Comparison of ENCODE assay signal across 27 cellular contexts in genomic region chr12:93702707-93703305, GRCh38. TPM values are rescaled to one million over a fixed set of nuclear protein-coding genes. Genes with fewer than 3 reads are reported as not detected.
DNase-seq lines count a peak whose midpoint lies in the region; ATAC-seq, FAIRE-seq and TF ChIP-seq lines count a peak whose summit lies in the region.
"Had no signal": no experiment of that assay in that cellular context is flagged by ENCODE, and none has a peak within 500 bp of the region (broad histone marks: within the 10 kb centered on the region; RNA-seq: fewer than 3 reads in every experiment).

No MANE protein-coding gene starts in this region.

- no peak overlapping the region for H2BK20ac ChIP-seq in H9 (ENCODE audit: low read depth, low read length, poor library complexity, severe bottlenecking)

- H3K4me3 ChIP-seq in SK-N-SH (ENCODE audit: low read depth in 2 of 2, low read length in 1 of 2) (no peak overlapping the region), OCI-LY3 (ENCODE audit: low read length) (peak overlapping the region; percentile 52), endodermal cell (ENCODE audit: low read length) (peak overlapping the region; percentile 33), thoracic aorta (peak overlapping the region; percentile 36), body of pancreas (no peak overlapping the region)
- H3K4me3 ChIP-seq: SJCRH30 had no signal

- H2BK12ac ChIP-seq in H9 (ENCODE audit: insufficient read length, low read depth, low read length), result no peak overlapping the region

- no peak overlapping the region for H3K14ac ChIP-seq in H9 (ENCODE audit: insufficient read depth, low read length)

- H3K79me1 ChIP-seq in H9 (ENCODE audit: insufficient read depth, low read depth, low read length, poor library complexity, severe bottlenecking), result no peaks in the 10 kb centered on the region

- H3K4me2 ChIP-seq in SK-N-SH (peak overlapping the region; percentile 54; the same call in 1 of the 2 replicates), OCI-LY3 (ENCODE audit: low read length) (peak overlapping the region; percentile 66), H9 (ENCODE audit: insufficient read depth, insufficient read length, low read length) (no peak overlapping the region)

- H3K23ac ChIP-seq in H9 (ENCODE audit: insufficient read length, low read depth, low read length), result no peak overlapping the region

- no peaks in the 10 kb centered on the region for H3K23me2 ChIP-seq in H9 (ENCODE audit: insufficient read length, low read depth, low read length, poor library complexity, severe bottlenecking)

- H3K36me3 Mint-ChIP-seq in endodermal cell (ENCODE audit: low read depth) (no peaks in the 10 kb centered on the region), H9 (ENCODE audit: insufficient read depth in 1 of 3, low read depth in 3 of 3) (no peaks in the 10 kb centered on the region)
- H3K36me3 Mint-ChIP-seq: CD14-positive monocyte had no signal

- H3K27me3 ChIP-seq in SK-N-SH (ENCODE audit: insufficient read depth) (no peaks in the 10 kb centered on the region), OCI-LY3 (ENCODE audit: low read depth, low read length) (no peaks in the 10 kb centered on the region), endodermal cell (ENCODE audit: control insufficient read depth, insufficient read depth, low read length, poor library complexity, severe bottlenecking) (no peaks in the 10 kb centered on the region), thoracic aorta (replicated peaks; ENCODE audit: insufficient read depth) (no peaks in the 10 kb centered on the region), body of pancreas (no peaks in the 10 kb centered on the region), H9 (ENCODE audit: insufficient read depth, low read length) (no peaks in the 10 kb centered on the region)
- H3K27me3 ChIP-seq: BE2C, SJCRH30 had no signal

- no peaks in the 10 kb centered on the region for H3K9me3 Mint-ChIP-seq in endodermal cell
- no peaks in the 10 kb centered on the region for H3K9me3 Mint-ChIP-seq in H9
- H3K9me3 Mint-ChIP-seq: CD14-positive monocyte; CD8-positive, alpha-beta memory T cell; T-cell had no signal

- H4K91ac ChIP-seq in H9 (ENCODE audit: insufficient read length, low read depth, low read length), result no peak overlapping the region

- no peak for TF ChIP-seq EP300 in SK-N-SH (IDR thresholded peaks at IDR 0.05; ENCODE audit: borderline replicate concordance in 1 of 2, low read depth in 1 of 2, low read length in 1 of 2)

- POLR2A ChIA-PET in SK-N-SH (lab: Yijun Ruan, JAX), result no interaction called here

- H4K5ac ChIP-seq in H9 (ENCODE audit: insufficient read length, low read depth, low read length), result no peak overlapping the region

- 92% methylated on average over 3 of the region's 3 CpGs for WGBS in SK-N-SH (ENCODE audit: low lambda C conversion rate)
- WGBS in endodermal cell (ENCODE audit: insufficient coverage in 1 of 2, insufficient read length in 1 of 2), 2 experiments, result 97 to 100% methylated on average over 1 to 3 of the region's 3 CpGs
- WGBS in body of pancreas, 2 donors, result 59 to 66% methylated on average over 3 of the region's 3 CpGs
- whole genome bisulfite sequencing in H9 (ENCODE audit: extremely low coverage, insufficient read length, low lambda C conversion rate), result no CpG with 5 or more reads among the region's 3 CpGs

- TF ChIP-seq POLR2A in H54 (IDR thresholded peaks at IDR 0.05; ENCODE audit: low read depth, low read length), result no peak
- no peak for TF ChIP-seq POLR2A in body of pancreas (IDR thresholded peaks at IDR 0.05)

- H3K4ac ChIP-seq in H9 (ENCODE audit: low read depth, low read length), result no peak overlapping the region

- H2AK5ac ChIP-seq in H9 (ENCODE audit: insufficient read length, low read length), result no peak overlapping the region

- no peak for FAIRE-seq in H54 (lab: Jason Lieb, UNC)
- FAIRE-seq: HTR-8/SVneo had no signal

- no peak overlapping the region for H2BK5ac ChIP-seq in H9 (ENCODE audit: insufficient read length, low read length)

- H3K18ac ChIP-seq in H9 (ENCODE audit: insufficient read length, low read depth, low read length), result no peak overlapping the region

- H3K79me2 ChIP-seq in SK-N-SH (ENCODE audit: insufficient read depth) (0 out of 2 replicates have a peak, but pooled peaks cover 10% of the 10 kb centered on the region), OCI-LY3 (ENCODE audit: low read length) (no peaks in the 10 kb centered on the region), H9 (ENCODE audit: insufficient read depth, low read length) (no peaks in the 10 kb centered on the region)

- peak overlapping the region; percentile 0 for H3K4me3 Mint-ChIP-seq in endodermal cell
- no peak overlapping the region for H3K4me3 Mint-ChIP-seq in H9
- H3K4me3 Mint-ChIP-seq: CD14-positive monocyte; CD8-positive, alpha-beta memory T cell; T-cell had no signal

- H3K27ac ChIP-seq in SK-N-SH (ENCODE audit: low read depth in 2 of 2, low read length in 1 of 2) (peak overlapping the region in 1 of 2 experiments; percentile 100; a peak in 2 of 4 replicates), OCI-LY3 (ENCODE audit: low read length) (peak overlapping the region; percentile 75), endodermal cell (ENCODE audit: low read depth, low read length) (no peak overlapping the region), thoracic aorta (peak overlapping the region; percentile 69 to 87), body of pancreas (no peak overlapping the region), H9 (ENCODE audit: insufficient read length, low read depth, low read length) (no peak overlapping the region)
- H3K27ac ChIP-seq: SJCRH30 had no signal

- H4K20me1 ChIP-seq in SK-N-SH (ENCODE audit: insufficient read depth), result no peaks in the 10 kb centered on the region
- no peaks in the 10 kb centered on the region for H4K20me1 ChIP-seq in OCI-LY3 (ENCODE audit: insufficient read depth, low read length)
- H4K20me1 ChIP-seq in H9 (ENCODE audit: control insufficient read depth, insufficient read depth, insufficient read length), result no peaks in the 10 kb centered on the region

- H3K36me3 ChIP-seq in SK-N-SH (replicated peaks in 1 of 2; ENCODE audit: control insufficient read depth in 1 of 2, insufficient read depth in 2 of 2, low read length in 1 of 2) (no peaks in the 10 kb centered on the region), OCI-LY3 (replicated peaks; ENCODE audit: low read depth, low read length) (no peaks in the 10 kb centered on the region), endodermal cell (ENCODE audit: control insufficient read depth, insufficient read depth, low read length) (no peaks in the 10 kb centered on the region), thoracic aorta (no peaks in the 10 kb centered on the region), body of pancreas (replicated peaks in 1 of 2; ENCODE audit: insufficient read depth in 1 of 2, low read depth in 2 of 2) (no peaks in the 10 kb centered on the region)
- H3K36me3 ChIP-seq: BE2C, SJCRH30 had no signal

- no peaks in the 10 kb centered on the region for H3K9me2 ChIP-seq in SK-N-SH

- no peak overlapping the region for H3T11ph ChIP-seq in H9 (ENCODE audit: low read length)

- intact Hi-C loops in body of pancreas (cut with DNase I), result no loop called here

- H3K9ac ChIP-seq in SK-N-SH (no peak overlapping the region), OCI-LY3 (ENCODE audit: low read length) (peak overlapping the region; percentile 38), endodermal cell (ENCODE audit: extremely low read depth, low read length, poor library complexity, severe bottlenecking) (no peak overlapping the region), H9 (ENCODE audit: extremely low read depth, insufficient read length, low read length) (no peak overlapping the region)

- H2AFZ ChIP-seq in SK-N-SH (ENCODE audit: low read depth), result no peak overlapping the region; the same call in 1 of the 2 replicates
- H2AFZ ChIP-seq in OCI-LY3 (ENCODE audit: low read depth, low read length), result peak overlapping the region; percentile 12; the same call in 1 of the 2 replicates
- no peak overlapping the region for H2AFZ ChIP-seq in H9 (ENCODE audit: low read length)

- no peak overlapping the region for H2BK120ac ChIP-seq in H9 (ENCODE audit: low read depth, low read length, poor library complexity, severe bottlenecking)

- no peak for ATAC-seq in SK-N-SH treated with all-trans-retinoic acid at 6 μM for 48 hours
- no peak for ATAC-seq in thoracic aorta (ENCODE audit: insufficient number of reproducible peaks, low FRiP score, low read depth)
- ATAC-seq in body of pancreas, result no peak
- ATAC-seq: PC-3, Right ventricle myocardium inferior, T-cell had no signal

- H3F3A ChIP-seq in SK-N-SH (replicated peaks; ENCODE audit: insufficient read depth), result peaks cover 71% of the 10 kb centered on the region

- no peaks in the 10 kb centered on the region for H3K9me3 ChIP-seq in SK-N-SH
- no peaks in the 10 kb centered on the region for H3K9me3 ChIP-seq in OCI-LY3 (ENCODE audit: insufficient read depth, low read length)
- no peaks in the 10 kb centered on the region for H3K9me3 ChIP-seq in endodermal cell (ENCODE audit: control insufficient read depth, low read length)
- no peaks in the 10 kb centered on the region for H3K9me3 ChIP-seq in thoracic aorta
- H3K9me3 ChIP-seq in body of pancreas, result no peaks in the 10 kb centered on the region
- no peaks in the 10 kb centered on the region for H3K9me3 ChIP-seq in H9 (ENCODE audit: control insufficient read depth, low read depth, low read length)
- H3K9me3 ChIP-seq: BE2C, SJCRH30 had no signal

- TF ChIP-seq RAD21 in SK-N-SH (IDR thresholded peaks at IDR 0.05; ENCODE audit: low read length), result no peak

- no peak overlapping the region for H4K8ac ChIP-seq in H9 (replicated peaks; ENCODE audit: insufficient read length, low read depth, low read length)

- peak overlapping the region; percentile 32 for H3K27ac Mint-ChIP-seq in endodermal cell
- H3K27ac Mint-ChIP-seq in H9, result no peak overlapping the region
- H3K27ac Mint-ChIP-seq: CD14-positive monocyte, T-cell had no signal

- H3K4me1 Mint-ChIP-seq in endodermal cell (peaks cover 49% of the 10 kb centered on the region), H9 (peaks cover 56 to 62% of the 10 kb centered on the region in 2 experiments)
- H3K4me1 Mint-ChIP-seq: CD14-positive monocyte had no signal

- CTCF ChIA-PET in SK-N-SH (lab: Yijun Ruan, JAX), result no interaction called here

- no peak overlapping the region for H2BK15ac ChIP-seq in H9 (ENCODE audit: low read depth, low read length)

- no peak for TF ChIP-seq CTCF in SK-N-SH (IDR thresholded peaks at IDR 0.05)
- TF ChIP-seq CTCF in OCI-LY3 (IDR thresholded peaks at IDR 0.05; ENCODE audit: low read depth, low read length), result no peak
- TF ChIP-seq CTCF in endodermal cell (conservative IDR thresholded peaks at IDR 0.05), result no peak
- no peak for TF ChIP-seq CTCF in thoracic aorta (IDR thresholded peaks at IDR 0.05)
- TF ChIP-seq CTCF in body of pancreas (IDR thresholded peaks at IDR 0.05), result no peak
- TF ChIP-seq CTCF in H9 (conservative IDR thresholded peaks at IDR 0.05), result no peak

- peaks cover 2% of the 10 kb centered on the region for H3K27me3 Mint-ChIP-seq in endodermal cell (ENCODE audit: insufficient read depth)
- no peaks in the 10 kb centered on the region for H3K27me3 Mint-ChIP-seq in H9 (ENCODE audit: low read depth)
- H3K27me3 Mint-ChIP-seq: T-cell had no signal

- DNase-seq in SK-N-SH, result no peak
- DNase-seq in endodermal cell, result no peak
- no peak for DNase-seq in thoracic aorta (ENCODE audit: low spot score)
- DNase-seq in H54 (ENCODE audit: insufficient read length, low spot score), result no peak
- DNase-seq in body of pancreas, result no peak
- DNase-seq in H9, result no peak
- DNase-seq: 8988T; ACHN; BE2C; Calu3; CD8-positive, alpha-beta memory T cell; DMS153; GOT3; KBM-7; MM.1S; NCI-H2029 treated with DMSO at 0.1 percent for 48 hours; NCI-H226; NCI-H524; NCI-H774; PC-3; SJCRH30; T-cell had no signal

- H3K4me1 ChIP-seq in SK-N-SH (ENCODE audit: control insufficient read depth in 1 of 2, insufficient read depth in 2 of 2, low read depth in 1 of 2, low read length in 1 of 2) (peaks cover 15 to 52% of the 10 kb centered on the region in 2 experiments), OCI-LY3 (ENCODE audit: low read length) (peaks cover 80% of the 10 kb centered on the region), endodermal cell (ENCODE audit: control insufficient read depth, insufficient read depth, low read length) (peaks cover 19% of the 10 kb centered on the region), thoracic aorta (ENCODE audit: control insufficient read depth in 1 of 2, low read depth in 2 of 2) (peaks cover 59 to 95% of the 10 kb centered on the region in 2 donors), body of pancreas (peaks cover 9% of the 10 kb centered on the region), H9 (ENCODE audit: insufficient read depth, low read length) (peaks cover 10% of the 10 kb centered on the region; the same call in 1 of the 2 replicates)

- H3K56ac ChIP-seq in H9 (ENCODE audit: insufficient read length, low read depth, low read length), result no peak overlapping the region

RNA-seq across cellular contexts. Expression of gene CRADD, which starts 25.6 kb away (rescaled TPM):
- polyA plus RNA-seq in SK-N-SH (2012; rRNA removed), result 13.6 and 16.7 TPM in 2 replicates
- 14.4 and 17.0 TPM in 2 replicates for polyA plus RNA-seq in SK-N-SH (2012; cell fraction: cytosol; rRNA removed)
- polyA plus RNA-seq in SK-N-SH (2012; cell fraction: nucleus; rRNA removed), result 7.7 and 9.2 TPM in 2 replicates
- total RNA-seq in endodermal cell (1 to 10 TPM; 7.7 to 9.1 TPM), thoracic aorta (10 to 100 TPM; 33.0 to 57.9 TPM), body of pancreas (10 to 100 TPM; 27.2 to 75.2 TPM), H9 (2021) (7.6 and 8.1 TPM in 2 replicates)
- 14.2 TPM for polyA plus RNA-seq in endodermal cell (2013, experiment 1 of 2)
- polyA plus RNA-seq in endodermal cell (2013, experiment 2 of 2), result 13.5 TPM

Comparison
In these comparisons a context has a peak if more than half of its experiments do, and no peak if none do; other contexts are left out.
1. H3K27ac ChIP-seq: peak in OCI-LY3 (single experiment) and thoracic aorta (2 of 2); none in endodermal cell (single experiment), body of pancreas (0 of 4) and H9 (single experiment).
2. H3K4me3 ChIP-seq: peak in OCI-LY3 (single experiment), endodermal cell (single experiment) and thoracic aorta (single experiment); none in SK-N-SH (0 of 2) and body of pancreas (0 of 2).